20 cellular contexts compared by ENCODE assay signal in genomic region chr1:194366705-194367104, GRCh38.
"Had no signal": no experiment of that assay in that cellular context is flagged by ENCODE, and none has a peak within 500 bp of the region (broad histone marks: within the 10 kb centered on the region; RNA-seq: fewer than 3 reads in every experiment).

No MANE protein-coding gene starts in this region.

- ATAC-seq: natural killer cell had no signal

- H3K36me3 ChIP-seq: left ventricle myocardium inferior, sigmoid colon, spleen, thoracic aorta, upper lobe of left lung had no signal

- H3K27me3 ChIP-seq: sigmoid colon, spleen, upper lobe of left lung had no signal

- H3K4me3 ChIP-seq: left ventricle myocardium inferior, sigmoid colon, spleen, thoracic aorta, upper lobe of left lung had no signal

- DNase-seq: activated B cell treated with CpG ODN at 0.5 μM for 24 hours; activated CD4-positive, alpha-beta memory T cell treated with anti-CD3 and anti-CD28 coated beads for 36 hours; activated CD4-positive, alpha-beta T cell treated with anti-CD3 and anti-CD28 coated beads for 4 hours; activated naive CD4-positive, alpha-beta T cell treated with Interleukin-2 at 50 U/mL for 16 hours; activated naive CD8-positive, alpha-beta T cell treated with anti-CD3 and anti-CD28 coated beads for 36 hours; activated T-cell treated with anti-CD3 and anti-CD28 coated beads, Interleukin-2, amount 50 U/mL, for 48 hours; endodermal cell; erythroblast; foreskin melanocyte; left ventricle myocardium inferior; midbrain; natural killer cell; retina; sigmoid colon; spleen; stimulated activated CD4-positive, alpha-beta T cell treated with anti-CD3 and anti-CD28 coated beads, Interleukin-4, amount 100 ng/mL, for 1 hour; stimulated activated naive CD4-positive, alpha-beta T cell; T-helper 9 cell; upper lobe of left lung had no signal

- H3K4me1 ChIP-seq: left ventricle myocardium inferior, sigmoid colon, spleen, upper lobe of left lung had no signal

- H3K9me3 ChIP-seq: left ventricle myocardium inferior, sigmoid colon, spleen, thoracic aorta, upper lobe of left lung had no signal

- H3K27ac ChIP-seq: left ventricle myocardium inferior, sigmoid colon, spleen, thoracic aorta, upper lobe of left lung had no signal
